ENCODE assay signal across 2 cellular contexts in genomic region chr14:36020120-36021029, GRCh38.
TF ChIP-seq lines count a peak whose summit lies in the region.

No MANE protein-coding gene starts in this region.

TF ChIP-seq in GM23338, 12 proteins besides CTCF, POLR2A, EP300 and RAD21:
- TF ChIP-seq ZNF462 (CRISPR knock-in tag; IDR thresholded peaks at IDR 0.05) (no peak), STAT1 (IDR thresholded peaks at IDR 0.05; ENCODE audit: unreplicated experiment) (no peak), EZH2 (IDR thresholded peaks at IDR 0.05; ENCODE audit: low read depth, unreplicated experiment) (no peak), JUNB (IDR thresholded peaks at IDR 0.05; ENCODE audit: unreplicated experiment) (no peak)

TF ChIP-seq in SK-N-SH treated with all-trans-retinoic acid at 6 μM for 48 hours, 23 proteins besides CTCF, POLR2A, EP300 and RAD21 (continued from another document):
- TF ChIP-seq TSHZ2 (CRISPR knock-in tag; IDR thresholded peaks at IDR 0.05) (no peak), ZC3H10 (CRISPR knock-in tag; IDR thresholded peaks at IDR 0.05) (no peak)
